12 cellular contexts compared by ENCODE assay signal in the genomic region with DNA sequence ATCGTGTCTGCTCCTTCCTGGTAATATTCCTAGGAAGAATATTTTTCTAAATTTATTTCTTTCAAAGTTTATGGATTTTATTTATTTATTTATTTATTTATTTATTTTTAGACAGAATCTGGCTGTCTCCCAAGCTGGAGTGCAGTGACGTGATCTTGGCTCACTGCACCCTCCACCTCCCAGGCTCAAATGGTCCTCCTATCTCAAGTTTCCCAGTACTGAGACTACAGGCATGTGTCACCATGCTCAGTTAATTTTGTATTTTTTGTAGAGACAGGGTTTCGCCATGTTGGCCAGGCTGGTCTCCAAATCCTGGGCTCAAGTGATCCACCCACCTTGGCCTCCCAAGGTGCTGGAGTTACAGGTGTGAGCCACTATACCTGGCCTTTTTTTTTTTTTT.
"Had no signal": no experiment of that assay in that cellular context is flagged by ENCODE, and none has a peak within 500 bp of the region (broad histone marks: within the 10 kb centered on the region; RNA-seq: fewer than 3 reads in every experiment).

No MANE protein-coding gene starts in this region.

- H3K36me3 ChIP-seq: upper lobe of left lung had no signal

- H3K27me3 Mint-ChIP-seq: activated CD4-positive, alpha-beta T cell treated with anti-CD3 and anti-CD28 coated beads, Interleukin-2, amount 10 ng/mL, durations not matched to agents 7 days and 5 days; activated T-helper 17 cell treated with anti-CD3 and anti-CD28 coated beads, Interleukin-2, amount 50 U/mL, for 72 hours had no signal

- FAIRE-seq: small intestine, TTC549 had no signal

- H3K27ac ChIP-seq: upper lobe of left lung had no signal

- H3K4me1 ChIP-seq: upper lobe of left lung had no signal

- ATAC-seq: activated T-helper 17 cell treated with anti-CD3 and anti-CD28 coated beads, Interleukin-2, amount 50 U/mL, for 72 hours had no signal

- H3K9me3 ChIP-seq: upper lobe of left lung had no signal

- H3K9me3 Mint-ChIP-seq: activated CD4-positive, alpha-beta T cell treated with anti-CD3 and anti-CD28 coated beads, Interleukin-2, amount 10 ng/mL, durations not matched to agents 7 days and 5 days; activated naive CD4-positive, alpha-beta T cell treated with anti-CD3 and anti-CD28 coated beads for 36 hours; activated T-helper 17 cell treated with anti-CD3 and anti-CD28 coated beads, Interleukin-2, amount 50 U/mL, for 72 hours; nephron had no signal

- H3K27ac Mint-ChIP-seq: activated CD4-positive, alpha-beta T cell treated with anti-CD3 and anti-CD28 coated beads, Interleukin-2, amount 10 ng/mL, durations not matched to agents 7 days and 5 days; activated naive CD4-positive, alpha-beta T cell treated with anti-CD3 and anti-CD28 coated beads for 36 hours; activated T-helper 17 cell treated with anti-CD3 and anti-CD28 coated beads, Interleukin-2, amount 50 U/mL, for 72 hours; nephron had no signal

- H3K27me3 ChIP-seq: upper lobe of left lung had no signal

- H3K4me3 ChIP-seq: upper lobe of left lung had no signal

- H3K4me3 Mint-ChIP-seq: activated CD4-positive, alpha-beta T cell treated with anti-CD3 and anti-CD28 coated beads, Interleukin-2, amount 10 ng/mL, durations not matched to agents 7 days and 5 days; activated naive CD4-positive, alpha-beta T cell treated with anti-CD3 and anti-CD28 coated beads for 36 hours; activated T-helper 17 cell treated with anti-CD3 and anti-CD28 coated beads, Interleukin-2, amount 50 U/mL, for 72 hours; nephron had no signal

- DNase-seq: activated CD4-positive, alpha-beta T cell treated with anti-CD3 and anti-CD28 coated beads, Interleukin-2, amount 10 ng/mL, durations not matched to agents 7 days and 5 days; activated CD4-positive, CD25-positive, alpha-beta regulatory T cell; activated naive CD4-positive, alpha-beta T cell treated with anti-CD3 and anti-CD28 coated beads for 36 hours; activated T-cell treated with anti-CD3 and anti-CD28 coated beads for 4 hours; mesenchymal stem cell; SHP77 treated with DMSO at 0.1 percent for 48 hours; small intestine; T-helper 2 cell; upper lobe of left lung had no signal

- H3K4me1 Mint-ChIP-seq: activated CD4-positive, alpha-beta T cell treated with anti-CD3 and anti-CD28 coated beads, Interleukin-2, amount 10 ng/mL, durations not matched to agents 7 days and 5 days had no signal
